Comparison of ENCODE assay signal across 9 cellular contexts in genomic region chr11:131064373-131064991, GRCh38.
DNase-seq lines count a peak whose midpoint lies in the region; ATAC-seq and TF ChIP-seq lines count a peak whose summit lies in the region.
"Had no signal": no experiment of that assay in that cellular context is flagged by ENCODE, and none has a peak within 500 bp of the region (broad histone marks: within the 10 kb centered on the region; RNA-seq: fewer than 3 reads in every experiment).

No MANE protein-coding gene starts in this region.

- no peak overlapping the region for H3K4me2 ChIP-seq in neural cell (ENCODE audit: low read length)
- H3K4me2 ChIP-seq: BLaER1 had no signal

- no peak overlapping the region for H3K4me3 ChIP-seq in epithelial cell of proximal tubule (ENCODE audit: low read depth, low read length)
- no peak overlapping the region for H3K4me3 ChIP-seq in neural cell (ENCODE audit: low read length)
- H3K4me3 ChIP-seq: BLaER1 had no signal

- no peak for TF ChIP-seq EP300 in neural cell (conservative IDR thresholded peaks at IDR 0.05; ENCODE audit: poor library complexity, severe bottlenecking)

- H3K27me3 ChIP-seq in neural cell (ENCODE audit: insufficient read depth, low read depth, low read length) = no peaks in the 10 kb centered on the region
- H3K27me3 ChIP-seq: BLaER1 had no signal

- no peaks in the 10 kb centered on the region for H3K9me2 ChIP-seq in neural cell (ENCODE audit: insufficient read depth, low read length)

- H4K20me1 ChIP-seq in neural cell (ENCODE audit: insufficient read depth) = no peaks in the 10 kb centered on the region
- H4K20me1 ChIP-seq: BLaER1 had no signal

- peak; percentile 93 for ATAC-seq in GM19438 (IDR thresholded peaks at IDR 0.05; ENCODE audit: low read depth, unreplicated experiment)
- no peak for ATAC-seq in GM21447 (IDR thresholded peaks at IDR 0.05; ENCODE audit: unreplicated experiment)

- no peaks in the 10 kb centered on the region for H3F3A ChIP-seq in neural cell (ENCODE audit: insufficient read depth, low read length, poor library complexity, severe bottlenecking)

- no peak overlapping the region for H2AFZ ChIP-seq in neural cell (ENCODE audit: low read depth, low read length)

- no peaks in the 10 kb centered on the region for H3K9me3 ChIP-seq in neural cell (ENCODE audit: low read length)
- H3K9me3 ChIP-seq: BLaER1 had no signal

- no peak overlapping the region for H3K27ac ChIP-seq in neural cell (ENCODE audit: low read length)
- H3K27ac ChIP-seq: BLaER1 had no signal

- DNase-seq in NCI-H1436 (lab: John Stamatoyannopoulos, UW) (peak; percentile 57), NCI-H1436 treated with DMSO at 0.1 percent for 48 hours (lab: John Stamatoyannopoulos, UW) (no peak), HuH-7.5 (ENCODE audit: low spot score) (peak; percentile 29), SK-MEL-5 (ENCODE audit: low read depth, low spot score) (peak; percentile 67), epithelial cell of proximal tubule (ENCODE audit: low read depth) (no peak)

- no peaks in the 10 kb centered on the region for H3K79me2 ChIP-seq in neural cell (replicated peaks; ENCODE audit: insufficient read depth, low read length)

- H3K36me3 ChIP-seq in neural cell (ENCODE audit: insufficient read depth, low read length) = no peaks in the 10 kb centered on the region
- H3K36me3 ChIP-seq: BLaER1 had no signal

- in situ Hi-C loops in SK-MEL-5 (cut with HindIII; ENCODE audit: low pct_unique_long_range_greater_than_20kb, low sequenced_read_pairs) = no loop called here

- TF ChIP-seq CTCF in epithelial cell of proximal tubule (conservative IDR thresholded peaks at IDR 0.05; ENCODE audit: low read depth, low read length) = peak; percentile 94
- TF ChIP-seq CTCF in neural cell (IDR thresholded peaks at IDR 0.05; ENCODE audit: poor library complexity, severe bottlenecking) = peak; percentile 97

- peak; percentile 99 for TF ChIP-seq RAD21 in neural cell (conservative IDR thresholded peaks at IDR 0.05)

- H3K9ac ChIP-seq in neural cell (ENCODE audit: low read length) = no peak overlapping the region
- H3K9ac ChIP-seq: BLaER1 had no signal

TF ChIP-seq in neural cell, 6 proteins besides CTCF, POLR2A, EP300 and RAD21:
- TF ChIP-seq TAF1 (IDR thresholded peaks at IDR 0.05; ENCODE audit: low read depth) = no peak
- TF ChIP-seq POLR2AphosphoS5 (IDR thresholded peaks at IDR 0.05) = no peak
- TF ChIP-seq REST (IDR thresholded peaks at IDR 0.05; ENCODE audit: borderline replicate concordance) = no peak
- no peak for TF ChIP-seq MXI1 (conservative IDR thresholded peaks at IDR 0.05; ENCODE audit: poor library complexity, severe bottlenecking)
- no peak for TF ChIP-seq EZH2 (IDR thresholded peaks at IDR 0.05; ENCODE audit: borderline replicate concordance, insufficient read depth, low read length, poor library complexity, severe bottlenecking)
- TF ChIP-seq SMC3 (conservative IDR thresholded peaks at IDR 0.05; ENCODE audit: poor library complexity) = peak; percentile 99

Comparison
In these comparisons a context has a peak if more than half of its experiments do, and no peak if none do; other contexts are left out.
1. DNase-seq: peak in NCI-H1436 (single experiment), HuH-7.5 (single experiment) and SK-MEL-5 (single experiment); none in NCI-H1436 treated with DMSO at 0.1 percent for 48 hours (single experiment) and epithelial cell of proximal tubule (single experiment).